Comparison of ENCODE assay signal across 8 cellular contexts in the genomic region with DNA sequence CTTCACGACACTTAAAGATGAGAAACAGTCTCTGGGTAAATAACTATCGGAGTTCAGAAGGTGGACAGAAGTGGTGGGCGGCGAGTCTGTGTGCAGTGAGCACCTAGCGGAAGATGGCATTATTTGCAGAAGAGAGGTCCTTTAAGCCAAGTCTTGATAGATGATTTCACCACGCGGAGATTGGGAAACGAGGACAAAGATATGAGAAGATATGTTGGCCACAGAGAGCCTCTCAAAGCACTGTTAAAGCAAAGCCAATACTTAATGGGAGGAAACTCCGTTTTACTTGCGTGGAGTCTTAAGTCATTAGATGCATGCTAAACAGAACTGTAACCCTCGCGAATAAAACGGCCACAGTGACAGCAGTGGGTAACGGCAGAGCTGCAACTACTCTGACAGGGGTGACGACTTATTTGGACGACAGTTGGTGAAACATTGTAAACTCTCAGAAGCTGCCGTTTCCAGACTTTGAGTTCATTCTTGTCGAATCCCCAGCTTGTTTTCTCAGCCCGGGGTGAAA. TPM values are rescaled to one million over a fixed set of nuclear protein-coding genes. Genes with fewer than 3 reads are reported as not detected.
DNase-seq lines count a peak whose midpoint lies in the region; ATAC-seq and TF ChIP-seq lines count a peak whose summit lies in the region.

No MANE protein-coding gene starts in this region.

- CTCF ChIA-PET in activated CD4-positive, alpha-beta T cell treated with anti-CD3 and anti-CD28 coated beads for 36 hours (lab: Charles Lee): interaction anchor here (0.7 to 1.7 kb wide), 10 partner anchors 12 to 225 kb away, joined by 3 to 6 read pairs (median 4); partner anchors contain the start of gene TOR1AIP1

- H3K4me3 ChIP-seq in effector memory CD4-positive, alpha-beta T cell (ENCODE audit: insufficient read depth, low read depth, low read length, poor library complexity, severe bottlenecking): peak overlapping the region; percentile 96
- H3K4me3 ChIP-seq in muscle layer of colon (ENCODE audit: low read depth in 1 of 2, low read length in 2 of 2) (peak overlapping the region; percentile 33 to 78), suprapubic skin (peak overlapping the region; percentile 99)

- POLR2A ChIA-PET in activated CD4-positive, alpha-beta T cell treated with anti-CD3 and anti-CD28 coated beads for 36 hours (lab: Charles Lee): interaction anchor here (0.9 to 1.8 kb wide), 4 partner anchors 23 to 201 kb away, joined by 3 to 8 read pairs (median 4); partner anchors contain the start of genes QSOX1 and TOR1AIP1

- ATAC-seq in HG02588 (IDR thresholded peaks at IDR 0.05; ENCODE audit: unreplicated experiment) (peak; percentile 22), HG03095 (IDR thresholded peaks at IDR 0.05; ENCODE audit: unreplicated experiment) (no peak)
- ATAC-seq in activated CD4-positive, alpha-beta T cell treated with anti-CD3 and anti-CD28 coated beads for 36 hours: peak; percentile 24

- peak overlapping the region; percentile 66 for H3K9ac ChIP-seq in muscle layer of colon (ENCODE audit: low read length)

- TF ChIP-seq EP300 in suprapubic skin (IDR thresholded peaks at IDR 0.05): no peak

- H3K27ac Mint-ChIP-seq in activated CD4-positive, alpha-beta T cell treated with anti-CD3 and anti-CD28 coated beads for 36 hours: peak overlapping the region; percentile 98

- H3K27me3 Mint-ChIP-seq in activated CD4-positive, alpha-beta T cell treated with anti-CD3 and anti-CD28 coated beads for 36 hours: no peaks in the 10 kb centered on the region

- WGBS in suprapubic skin: 1% methylated on average over 19 of the region's 19 CpGs

- intact Hi-C loops in activated CD4-positive, alpha-beta T cell treated with anti-CD3 and anti-CD28 coated beads for 36 hours (cut with DNase I, micrococcal nuclease): loop anchor here (1.0 to 10.0 kb wide), 9 partner anchors 72 to 1227 kb away; partner anchors contain the start of genes QSOX1 (in 2 of the 2), TOR1AIP1 (in 2 of the 2), ACBD6 (in 1 of the 2) and FAM20B (in 1 of the 2)

- peaks cover 4% of the 10 kb centered on the region for H3K36me3 Mint-ChIP-seq in activated CD4-positive, alpha-beta T cell treated with anti-CD3 and anti-CD28 coated beads for 36 hours (ENCODE audit: low read depth)

- peak overlapping the region; percentile 82 for H3K4me3 Mint-ChIP-seq in activated CD4-positive, alpha-beta T cell treated with anti-CD3 and anti-CD28 coated beads for 36 hours

- H3K9me3 Mint-ChIP-seq in activated CD4-positive, alpha-beta T cell treated with anti-CD3 and anti-CD28 coated beads for 36 hours (ENCODE audit: low read depth): no peaks in the 10 kb centered on the region

- peaks cover 44% of the 10 kb centered on the region for H3K4me1 Mint-ChIP-seq in activated CD4-positive, alpha-beta T cell treated with anti-CD3 and anti-CD28 coated beads for 36 hours

- H3K27me3 ChIP-seq in effector memory CD4-positive, alpha-beta T cell (replicated peaks; ENCODE audit: control insufficient read depth, insufficient read depth, low read length, poor library complexity, severe bottlenecking): no peaks in the 10 kb centered on the region
- no peaks in the 10 kb centered on the region for H3K27me3 ChIP-seq in muscle layer of colon (ENCODE audit: control insufficient read depth in 1 of 2, insufficient read depth in 2 of 2, low read length in 2 of 2)
- H3K27me3 ChIP-seq in suprapubic skin: no peaks in the 10 kb centered on the region

- DNase-seq in GM03348 (ENCODE audit: low spot score): peak; percentile 44
- DNase-seq in NCI-H2107 treated with DMSO at 0.1 percent for 48 hours (lab: John Stamatoyannopoulos, UW; ENCODE audit: unreplicated experiment): peak; percentile 83
- DNase-seq in activated CD4-positive, alpha-beta T cell treated with anti-CD3 and anti-CD28 coated beads for 36 hours: peak; percentile 71
- peak in 2 of 3 donors; percentile 12 to 18 for DNase-seq in effector memory CD4-positive, alpha-beta T cell
- DNase-seq in suprapubic skin (ENCODE audit: low spot score in 2 of 2): no peak

- peaks cover 18% of the 10 kb centered on the region for H3K4me1 ChIP-seq in effector memory CD4-positive, alpha-beta T cell (ENCODE audit: control insufficient read depth, insufficient read depth, low read length, poor library complexity, severe bottlenecking)
- H3K4me1 ChIP-seq in muscle layer of colon (ENCODE audit: insufficient read depth, low read length) (peaks cover 21% of the 10 kb centered on the region), suprapubic skin (peaks cover 41% of the 10 kb centered on the region)

- H3K27ac ChIP-seq in effector memory CD4-positive, alpha-beta T cell (ENCODE audit: insufficient read depth, low read length, poor library complexity, severe bottlenecking): peak overlapping the region; percentile 92
- H3K27ac ChIP-seq in muscle layer of colon (ENCODE audit: low read depth, low read length) (peak overlapping the region; percentile 97), suprapubic skin (peak overlapping the region; percentile 98)

- no peaks in the 10 kb centered on the region for H3K36me3 ChIP-seq in effector memory CD4-positive, alpha-beta T cell (ENCODE audit: control insufficient read depth, insufficient read depth, low read length)
- H3K36me3 ChIP-seq in muscle layer of colon (ENCODE audit: insufficient read depth, low read length) (no peaks in the 10 kb centered on the region), suprapubic skin (no peaks in the 10 kb centered on the region)

- TF ChIP-seq CTCF in suprapubic skin (IDR thresholded peaks at IDR 0.05): peak; percentile 10 to 20

- no peaks in the 10 kb centered on the region for H3K9me3 ChIP-seq in effector memory CD4-positive, alpha-beta T cell (ENCODE audit: control insufficient read depth, low read length)
- no peaks in the 10 kb centered on the region for H3K9me3 ChIP-seq in muscle layer of colon (ENCODE audit: low read length)
- no peaks in the 10 kb centered on the region for H3K9me3 ChIP-seq in suprapubic skin

- peak in 1 of 2 donors; percentile 17 for TF ChIP-seq POLR2A in suprapubic skin (IDR thresholded peaks at IDR 0.05)

RNA-seq across cellular contexts. Expression of gene CEP350, which starts 0.6 kb away (rescaled TPM):
- total RNA-seq in activated CD4-positive, alpha-beta T cell treated with anti-CD3 and anti-CD28 coated beads for 36 hours: 10 to 100 TPM; 38.2 to 42.1 TPM
- 10 to 100 TPM; 60.5 to 90.2 (median 68.4) TPM for total RNA-seq in suprapubic skin

Comparison
In these comparisons a context has a peak if more than half of its experiments do, and no peak if none do; other contexts are left out.
1. DNase-seq: peak in GM03348 (single experiment), NCI-H2107 treated with DMSO at 0.1 percent for 48 hours (single experiment), activated CD4-positive, alpha-beta T cell treated with anti-CD3 and anti-CD28 coated beads for 36 hours (single experiment) and effector memory CD4-positive, alpha-beta T cell (2 of 3); none in suprapubic skin (0 of 2).
2. Peak in every context shown above with its lines, with median percentiles within 50 percentile points of each other: H3K27ac ChIP-seq and H3K4me3 ChIP-seq.